1 cellular context compared by ENCODE assay signal in genomic region chr7:151851782-151852181, GRCh38.
TF ChIP-seq lines count a peak whose summit lies in the region.

No MANE protein-coding gene starts in this region.

TF ChIP-seq in GM23338, 12 proteins besides CTCF, POLR2A, EP300 and RAD21 (continued from another document):
- no peak for TF ChIP-seq ZNF462 (CRISPR knock-in tag; IDR thresholded peaks at IDR 0.05)
